ENCODE assay signal across 16 cellular contexts in genomic region chr2:25758348-25758747, GRCh38.
DNase-seq lines count a peak whose midpoint lies in the region; ATAC-seq and TF ChIP-seq lines count a peak whose summit lies in the region.
"Had no signal": no experiment of that assay in that cellular context is flagged by ENCODE, and none has a peak within 500 bp of the region (broad histone marks: within the 10 kb centered on the region; RNA-seq: fewer than 3 reads in every experiment).

No MANE protein-coding gene starts in this region.

- H3K36me3 ChIP-seq in IMR-90 (ENCODE audit: control insufficient read depth, insufficient read depth, low read length) (peaks cover 13% of the 10 kb centered on the region), hepatocyte (replicated peaks; ENCODE audit: insufficient read depth, low read depth) (no peaks in the 10 kb centered on the region), neutrophil (peaks cover 20% of the 10 kb centered on the region), vagina (peaks cover 0 to 14% of the 10 kb centered on the region in 2 donors)

- no peak overlapping the region for H3K4me2 ChIP-seq in IMR-90 (ENCODE audit: low read depth, low read length)
- H3K4me2 ChIP-seq in hepatocyte = no peak overlapping the region
- H3K4me2 ChIP-seq: A549 had no signal

- H3K4me1 ChIP-seq in IMR-90 (ENCODE audit: control insufficient read depth, insufficient read depth, low read length) (no peaks in the 10 kb centered on the region; the same call in 1 of the 2 replicates), hepatocyte (ENCODE audit: insufficient read depth) (peaks cover 9% of the 10 kb centered on the region), neutrophil (ENCODE audit: control insufficient read depth in 1 of 2, insufficient read depth in 1 of 2, low read depth in 1 of 2, low read length in 1 of 2) (peaks cover 27 to 39% of the 10 kb centered on the region in 2 experiments), vagina (no peaks in the 10 kb centered on the region)
- H3K4me1 ChIP-seq: A549, BE2C had no signal

- H3K23ac ChIP-seq in IMR-90 (ENCODE audit: low read depth, low read length) = no peak overlapping the region

- H2BK15ac ChIP-seq in IMR-90 (ENCODE audit: low read depth, low read length) = no peak overlapping the region

- TF ChIP-seq CTCF in IMR-90 (conservative IDR thresholded peaks at IDR 0.05; ENCODE audit: low read depth, low read length) (no peak), hepatocyte (IDR thresholded peaks at IDR 0.05; ENCODE audit: poor library complexity) (no peak), neutrophil (IDR thresholded peaks at IDR 0.05) (no peak), vagina (IDR thresholded peaks at IDR 0.05) (no peak), GM20000 (IDR thresholded peaks at IDR 0.05; ENCODE audit: extremely low read depth, missing control alignments) (no peak)

- POLR2A ChIA-PET in IMR-90 (lab: Charles Lee; ENCODE audit: unreplicated experiment) = no interaction called here

- H4K20me1 ChIP-seq in IMR-90 (ENCODE audit: insufficient read depth, low read length) = no peaks in the 10 kb centered on the region
- H4K20me1 ChIP-seq in hepatocyte (ENCODE audit: insufficient read depth, poor library complexity, severe bottlenecking) = no peaks in the 10 kb centered on the region

- no peaks in the 10 kb centered on the region for H3K9me2 ChIP-seq in hepatocyte (replicated peaks; ENCODE audit: insufficient read depth)

- TF ChIP-seq POLR2A in IMR-90 (IDR thresholded peaks at IDR 0.05; ENCODE audit: low read depth, low read length) (no peak), vagina (IDR thresholded peaks at IDR 0.05) (no peak), GM18505 (IDR thresholded peaks at IDR 0.05; ENCODE audit: borderline replicate concordance, extremely low read depth, insufficient read depth, insufficient read length) (no peak)

- H3K79me2 ChIP-seq in hepatocyte = no peaks in the 10 kb centered on the region

- no peak overlapping the region for H2BK120ac ChIP-seq in IMR-90 (ENCODE audit: low read depth, low read length)

- ATAC-seq in IMR-90 (ENCODE audit: low read depth) = peak; percentile 63
- ATAC-seq in GM18505 (IDR thresholded peaks at IDR 0.05; ENCODE audit: unreplicated experiment) = no peak
- ATAC-seq: A549; CD8-positive, alpha-beta T cell; HCT116; HepG2 had no signal

- DNase-seq in IMR-90 (no peak), hepatocyte (ENCODE audit: low spot score) (no peak), vagina (ENCODE audit: extremely low spot score in 2 of 2) (no peak), cerebellum (ENCODE audit: low spot score) (no peak), GM20000 (ENCODE audit: low spot score) (no peak)
- DNase-seq: BE2C; CD8-positive, alpha-beta T cell; COR-L47; DMS153; DND-41; GDM1 had no signal

- H2AK9ac ChIP-seq in IMR-90 (replicated peaks; ENCODE audit: low read depth, low read length, poor library complexity) = no peak overlapping the region

- TF ChIP-seq RAD21 in IMR-90 (IDR thresholded peaks at IDR 0.05; ENCODE audit: low read length) = no peak

- dilution Hi-C loops in IMR-90 (cut with HindIII; ENCODE audit: low sequenced_read_pairs, unreplicated experiment) = no loop called here

- H3K9me1 ChIP-seq in IMR-90 (ENCODE audit: insufficient read depth, low read length) = no peaks in the 10 kb centered on the region; the same call in 1 of the 2 replicates

- H3K79me1 ChIP-seq in IMR-90 (ENCODE audit: low read depth in 1 of 2, low read length in 2 of 2) = no peaks in the 10 kb centered on the region; a peak in 1 of 4 replicates

- H3K56ac ChIP-seq in IMR-90 (ENCODE audit: extremely low read depth, insufficient read depth, low read length) = no peak overlapping the region

- H3K9ac ChIP-seq in IMR-90 (ENCODE audit: low read depth, low read length) = no peak overlapping the region

- no peak overlapping the region for H2BK5ac ChIP-seq in IMR-90 (ENCODE audit: low read depth, low read length, poor library complexity, severe bottlenecking)

- WGBS in IMR-90 (ENCODE audit: extremely low coverage in 2 of 2, insufficient read length in 1 of 2), 2 experiments = no CpG with 5 or more reads among the region's 1 CpG
- WGBS in hepatocyte (ENCODE audit: low lambda C conversion rate, missing lambda C conversion rate) = 52% methylated on average over 1 of the region's 1 CpG

- intact Hi-C loops in IMR-90 (cut with micrococcal nuclease) (no loop called here), vagina (cut with DNase I) (no loop called here)

- in situ Hi-C loops in IMR-90 (cut with MboI; ENCODE audit: low sequenced_read_pairs) = no loop called here

- H3K4me3 ChIP-seq in IMR-90 (ENCODE audit: insufficient read depth, low read depth, low read length) (no peak overlapping the region), hepatocyte (no peak overlapping the region), neutrophil (ENCODE audit: low read depth in 1 of 2, low read length in 1 of 2) (no peak overlapping the region), vagina (no peak overlapping the region)
- H3K4me3 ChIP-seq: A549 had no signal

- no peak overlapping the region for H4K91ac ChIP-seq in IMR-90 (ENCODE audit: insufficient read depth, low read depth, low read length)

- CTCF ChIA-PET in IMR-90 (lab: Yijun Ruan, JAX) = no interaction called here

- H3K27ac ChIP-seq in IMR-90 (ENCODE audit: insufficient read depth, low read length) (no peak overlapping the region), hepatocyte (peak overlapping the region; percentile 45), neutrophil (peak overlapping the region; percentile 94), vagina (peak overlapping the region; percentile 22)
- H3K27ac ChIP-seq: A549 had no signal

- H2AFZ ChIP-seq in IMR-90 (replicated peaks; ENCODE audit: low read length, poor library complexity) = no peak overlapping the region
- H2AFZ ChIP-seq in hepatocyte = no peak overlapping the region

- H2BK20ac ChIP-seq in IMR-90 (ENCODE audit: low read depth, low read length) = no peak overlapping the region

- H3K18ac ChIP-seq in IMR-90 (ENCODE audit: low read depth, low read length) = no peak overlapping the region

- BruUV-seq in IMR-90 (replicated peaks; lab: Mats Ljungman, UMichigan) = no TSS peak

- H3K27me3 ChIP-seq in IMR-90 (ENCODE audit: control insufficient read depth, insufficient read depth, low read length) (no peaks in the 10 kb centered on the region), hepatocyte (no peaks in the 10 kb centered on the region), neutrophil (no peaks in the 10 kb centered on the region), vagina (no peaks in the 10 kb centered on the region)
- H3K27me3 ChIP-seq: BE2C had no signal

- H3K4ac ChIP-seq in IMR-90 (ENCODE audit: low read depth, low read length) = no peak overlapping the region

- H2AK5ac ChIP-seq in IMR-90 (ENCODE audit: low read depth, low read length) = no peak overlapping the region

- H3K9me3 ChIP-seq in IMR-90 (ENCODE audit: control insufficient read depth, insufficient read depth, low read length) (no peaks in the 10 kb centered on the region), hepatocyte (ENCODE audit: low read depth) (no peaks in the 10 kb centered on the region), neutrophil (no peaks in the 10 kb centered on the region), vagina (no peaks in the 10 kb centered on the region)
- H3K9me3 ChIP-seq: A549, BE2C had no signal

- no peak overlapping the region for H4K8ac ChIP-seq in IMR-90 (ENCODE audit: low read depth in 2 of 2, low read length in 2 of 2)

- H4K5ac ChIP-seq in IMR-90 (ENCODE audit: low read depth, low read length) = no peak overlapping the region

- no peak overlapping the region for H3K14ac ChIP-seq in IMR-90 (replicated peaks; ENCODE audit: low read depth, low read length)

TF ChIP-seq in IMR-90, 13 proteins besides CTCF, POLR2A, EP300 and RAD21:
- TF ChIP-seq USF2 (IDR thresholded peaks at IDR 0.05; ENCODE audit: low read depth, low read length) = no peak
- no peak for TF ChIP-seq MXI1 (IDR thresholded peaks at IDR 0.05; ENCODE audit: borderline replicate concordance, low read depth, low read length)
- TF ChIP-seq NFE2L2 (IDR thresholded peaks at IDR 0.05; ENCODE audit: low read depth, low read length) = no peak
- TF ChIP-seq BHLHE40 (IDR thresholded peaks at IDR 0.05; ENCODE audit: low read depth, low read length) = no peak
- TF ChIP-seq MAFK (IDR thresholded peaks at IDR 0.05; ENCODE audit: low read depth, low read length) = no peak
- no peak for TF ChIP-seq ELK1 (IDR thresholded peaks at IDR 0.05; ENCODE audit: borderline replicate concordance, low read depth, low read length)
- no peak for TF ChIP-seq MAZ (IDR thresholded peaks at IDR 0.05; ENCODE audit: borderline replicate concordance, low read depth, low read length)
- no peak for TF ChIP-seq RFX5 (IDR thresholded peaks at IDR 0.05; ENCODE audit: low read depth, low read length)
- TF ChIP-seq SMC3 (IDR thresholded peaks at IDR 0.05; ENCODE audit: low read depth, low read length) = no peak
- no peak for TF ChIP-seq RCOR1 (IDR thresholded peaks at IDR 0.05; ENCODE audit: insufficient replicate concordance, low read length)
- TF ChIP-seq CEBPB (IDR thresholded peaks at IDR 0.05; ENCODE audit: low read depth, low read length) = no peak
- no peak for TF ChIP-seq CHD1 (IDR thresholded peaks at IDR 0.05; ENCODE audit: low read depth, low read length)
